ENCODE assay signal across 21 cellular contexts in the genomic region with DNA sequence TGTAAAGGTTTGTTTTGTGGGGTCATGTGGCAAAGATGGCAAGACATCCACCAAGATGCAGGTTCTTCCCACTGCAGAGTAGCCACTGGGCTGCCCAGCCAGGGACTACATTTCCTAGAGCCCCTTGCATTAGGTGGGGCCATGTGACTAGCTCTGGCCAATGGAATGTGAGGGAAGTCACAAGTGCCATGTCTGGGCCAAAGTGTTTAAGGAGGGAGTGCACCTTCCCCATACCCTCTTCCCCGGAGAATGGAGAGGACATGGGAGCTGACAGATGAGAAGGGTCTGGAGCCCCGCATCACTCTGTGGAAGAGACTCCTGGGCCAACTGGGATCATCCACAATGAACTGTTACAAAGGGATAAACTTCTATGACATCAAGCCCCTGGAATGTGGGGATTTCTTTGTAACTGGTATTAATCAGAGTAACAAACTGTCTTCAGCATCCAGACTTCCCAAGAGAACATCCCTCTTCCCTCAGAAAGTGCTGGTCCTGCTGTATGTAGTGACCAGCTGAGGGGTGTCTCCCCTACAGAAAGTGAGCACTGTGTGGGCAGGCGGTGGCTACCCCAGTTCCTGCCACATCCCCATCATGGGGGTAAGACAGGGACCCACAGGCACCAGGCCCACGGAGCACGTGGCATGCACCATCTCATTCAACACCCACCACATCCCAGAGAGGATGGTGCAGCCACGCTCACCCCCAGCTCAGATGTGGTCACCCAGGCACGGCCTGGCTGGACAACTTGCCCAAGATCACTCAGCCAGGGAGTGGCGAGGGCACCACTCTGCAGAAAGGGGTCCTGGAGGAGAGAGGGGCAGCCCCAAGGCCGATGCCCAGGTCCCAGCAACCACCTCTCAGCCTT. TPM values are rescaled to one million over a fixed set of nuclear protein-coding genes. Genes with fewer than 3 reads are reported as not detected.
DNase-seq lines count a peak whose midpoint lies in the region; FAIRE-seq and TF ChIP-seq lines count a peak whose summit lies in the region.
"Had no signal": no experiment of that assay in that cellular context is flagged by ENCODE, and none has a peak within 500 bp of the region (broad histone marks: within the 10 kb centered on the region; RNA-seq: fewer than 3 reads in every experiment).

No MANE protein-coding gene starts in this region.

- peak; percentile 7 for DNase-seq in activated CD4-positive, CD25-positive, alpha-beta regulatory T cell treated with anti-CD3 and anti-CD28 coated beads, Interleukin-2, amount 50 U/mL, for 72 hours
- DNase-seq in activated CD4-positive, CD25-positive, alpha-beta regulatory T cell (lab: John Stamatoyannopoulos, UW) = no peak
- DNase-seq in RCC 7860 (ENCODE audit: low spot score) (peak; percentile 59), kidney tubule cell (ENCODE audit: low spot score) (peak; percentile 38), substantia nigra (lab: John Stamatoyannopoulos, UW) (no peak), NCI-H2196 treated with DMSO at 0.1 percent for 48 hours (lab: John Stamatoyannopoulos, UW; ENCODE audit: unreplicated experiment) (no peak), AG20443 (ENCODE audit: low spot score) (no peak), prostate gland (ENCODE audit: low spot score) (no peak)
- DNase-seq: activated B cell treated with CpG ODN at 0.5 μM for 24 hours; CD4-positive, CD25-positive, alpha-beta regulatory T cell; DMS79 treated with DMSO at 0.1 percent for 48 hours; Kasumi-1; mucosa of descending colon; nucleus accumbens; SHP77 treated with DMSO at 0.1 percent for 48 hours; T-helper 17 cell; trophoblast cell had no signal

- 92% methylated on average over 7 of the region's 9 CpGs for WGBS in prostate gland

- intact Hi-C loops in prostate gland (cut with DNase I) = no loop called here

- H3K36me3 ChIP-seq in prostate gland = no peaks in the 10 kb centered on the region
- H3K36me3 ChIP-seq: breast epithelium had no signal

- H3K27ac ChIP-seq in substantia nigra (ENCODE audit: low read depth, low read length, poor library complexity, severe bottlenecking) (peak overlapping the region; percentile 97), prostate gland (no peak overlapping the region)
- H3K27ac ChIP-seq: breast epithelium, hepatocyte had no signal

- no peak for TF ChIP-seq POLR2A in prostate gland (IDR thresholded peaks at IDR 0.05)

- no peaks in the 10 kb centered on the region for H3K27me3 ChIP-seq in prostate gland (replicated peaks; ENCODE audit: insufficient read depth)

- no peaks in the 10 kb centered on the region for H3K9me3 ChIP-seq in prostate gland
- H3K9me3 ChIP-seq: mucosa of descending colon had no signal

- H3K4me3 ChIP-seq in prostate gland = no peak overlapping the region
- H3K4me3 ChIP-seq: breast epithelium, hepatocyte, mucosa of descending colon had no signal

- FAIRE-seq in RCC 7860 (lab: Jason Lieb, UNC) = no peak
- FAIRE-seq: A204.1 had no signal

- H3K4me1 ChIP-seq in prostate gland (replicated peaks) = no peaks in the 10 kb centered on the region
- H3K4me1 ChIP-seq: breast epithelium had no signal

- TF ChIP-seq CTCF in prostate gland (IDR thresholded peaks at IDR 0.05) = no peak

RNA-seq across cellular contexts. Expression of a gene that starts 10.9 kb away (rescaled TPM):
- 10 to 100 TPM in 1 of 2 donors, 1 to 10 TPM in 1; 8.0 to 10.4 TPM for total RNA-seq in prostate gland
- total RNA-seq: activated B cell treated with CpG ODN at 0.5 μM for 24 hours; CD4-positive, CD25-positive, alpha-beta regulatory T cell; kidney epithelial cell; T-helper 17 cell had no signal

Comparison
In these comparisons a context has a peak if more than half of its experiments do, and no peak if none do; other contexts are left out.
1. DNase-seq: peak in activated CD4-positive, CD25-positive, alpha-beta regulatory T cell treated with anti-CD3 and anti-CD28 coated beads, Interleukin-2, amount 50 U/mL, for 72 hours (single experiment), RCC 7860 (single experiment) and kidney tubule cell (single experiment); none in activated CD4-positive, CD25-positive, alpha-beta regulatory T cell (0 of 4), substantia nigra (0 of 49), NCI-H2196 treated with DMSO at 0.1 percent for 48 hours (single experiment), AG20443 (single experiment) and prostate gland (single experiment).